Comparison of ENCODE assay signal across 8 cellular contexts in genomic region chr16:29745853-29746345, GRCh38. TPM values are rescaled to one million over a fixed set of nuclear protein-coding genes. Genes with fewer than 3 reads are reported as not detected.
DNase-seq lines count a peak whose midpoint lies in the region; ATAC-seq and TF ChIP-seq lines count a peak whose summit lies in the region.

Gene C16orf54 (minus strand): TSS chr16:29745990. CDS start chr16:29744951, 1,039 bp downstream.

- 0 out of 2 replicates have a peak, but pooled peaks cover 6% of the 10 kb centered on the region for H3F3A ChIP-seq in DOHH2 (ENCODE audit: control insufficient read depth, insufficient read depth)

- H3K4me1 Mint-ChIP-seq in immature natural killer cell = peaks cover 55 to 67% of the 10 kb centered on the region in 2 donors

- H3K36me3 Mint-ChIP-seq in immature natural killer cell = peaks cover 8 to 42% (median 15%) of the 10 kb centered on the region in 3 donors

- peaks cover 22 to 32% (median 29%) of the 10 kb centered on the region in 3 donors for H3K27me3 Mint-ChIP-seq in immature natural killer cell (ENCODE audit: low read depth in 3 of 3)

- H4K20me1 ChIP-seq in DOHH2 (ENCODE audit: control insufficient read depth, insufficient read depth, low read depth, low read length) = no peaks in the 10 kb centered on the region

- H3K4me2 ChIP-seq in DOHH2 (ENCODE audit: low read length) = peak within 1 kb of the TSS; percentile 96

- H3K27me3 ChIP-seq in DOHH2 (ENCODE audit: control insufficient read depth, low read length) = no peaks in the 10 kb centered on the region

- H3K4me3 ChIP-seq in DOHH2 (ENCODE audit: low read length) = peak within 1 kb of the TSS; percentile 89

- H3K9me2 ChIP-seq in DOHH2 (replicated peaks; ENCODE audit: control insufficient read depth, low read length) = no peaks in the 10 kb centered on the region

- peak within 1 kb of the TSS; percentile 97 to 100 (median 98) for H3K4me3 Mint-ChIP-seq in immature natural killer cell

- H3K4me1 ChIP-seq in DOHH2 (ENCODE audit: control insufficient read depth, low read length) = peaks cover 39% of the 10 kb centered on the region

- peaks cover 19% of the 10 kb centered on the region for H3K79me2 ChIP-seq in DOHH2 (ENCODE audit: control insufficient read depth, low read length)

- peak within 1 kb of the TSS; percentile 75 for H3K27ac ChIP-seq in DOHH2 (ENCODE audit: low read depth, low read length)

- TF ChIP-seq CTCF in DOHH2 (IDR thresholded peaks at IDR 0.05; ENCODE audit: low read depth, low read length, poor library complexity, severe bottlenecking) = no peak

- H3K9me3 Mint-ChIP-seq in immature natural killer cell = no peaks in the 10 kb centered on the region

- in situ Hi-C loops in ACHN (cut with HindIII; ENCODE audit: low pct_ligation_motif_present, low pct_unique_long_range_greater_than_20kb, low sequenced_read_pairs) = no loop called here

- no peaks in the 10 kb centered on the region for H3K9me3 ChIP-seq in DOHH2 (ENCODE audit: control insufficient read depth, insufficient read depth, low read length)

- H3K36me3 ChIP-seq in DOHH2 (ENCODE audit: control insufficient read depth, low read length) = peaks cover 14% of the 10 kb centered on the region; the same call in 1 of the 2 replicates

- DNase-seq in NOMO-1 treated with dmso at 0.1 percent for 144 hours (lab: John Stamatoyannopoulos, UW; ENCODE audit: unreplicated experiment) (peak; percentile 96), activated T-cell treated with anti-CD3 and anti-CD28 coated beads for 48 hours (ENCODE audit: low read depth) (peak; percentile 80), immature natural killer cell (peak; percentile 98 to 99 (median 98)), ACHN (no peak)
- DNase-seq in stimulated activated CD8-positive, alpha-beta memory T cell treated with anti-CD3 and anti-CD28 coated beads, Interleukin-2, amount 100 ng/mL, for 1 hour (ENCODE audit: low read depth in 2 of 2) = peak; percentile 86 to 88

- peak within 1 kb of the TSS; percentile 95 to 100 (median 100) for H3K27ac Mint-ChIP-seq in immature natural killer cell

- peak; percentile 77 for ATAC-seq in GM21737 (IDR thresholded peaks at IDR 0.05; ENCODE audit: unreplicated experiment)
- no peak for ATAC-seq in HG02884 (IDR thresholded peaks at IDR 0.05; ENCODE audit: unreplicated experiment)

RNA-seq across cellular contexts. Expression of gene C16orf54, which starts in this region (rescaled TPM):
- polyA plus RNA-seq in immature natural killer cell = 10 to 100 TPM in 2 of 3 donors, 1 to 10 TPM in 1; 9.6 to 39.8 (median 21.9) TPM
